22 cellular contexts compared by ENCODE assay signal in the genomic region with DNA sequence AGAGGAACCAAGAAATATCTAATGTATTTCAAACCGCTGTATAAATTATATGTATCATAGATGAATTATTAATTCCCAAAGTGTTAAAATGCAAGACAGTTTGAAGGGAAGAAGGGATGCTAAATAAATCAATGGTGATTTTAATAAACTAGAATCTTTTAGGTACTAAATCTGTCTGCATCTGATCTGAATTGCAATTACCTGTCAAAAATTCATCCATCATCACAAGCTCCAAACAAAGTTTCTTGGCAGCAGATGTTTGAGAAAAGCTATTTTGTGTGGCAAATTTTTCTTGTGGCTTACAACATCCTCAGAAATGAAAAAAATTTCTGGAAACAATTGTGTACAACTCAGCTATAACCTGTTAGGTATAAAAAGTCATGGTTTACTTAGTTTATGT.
"Had no signal": no experiment of that assay in that cellular context is flagged by ENCODE, and none has a peak within 500 bp of the region (broad histone marks: within the 10 kb centered on the region; RNA-seq: fewer than 3 reads in every experiment).

No MANE protein-coding gene starts in this region.

- H3K27me3 ChIP-seq: colonic mucosa, dorsolateral prefrontal cortex, esophagus muscularis mucosa, esophagus squamous epithelium, foreskin keratinocyte, gastrocnemius medialis, gastroesophageal sphincter, heart left ventricle, heart right ventricle had no signal

- H3K36me3 ChIP-seq: colonic mucosa, esophagus muscularis mucosa, esophagus squamous epithelium, gastrocnemius medialis, gastroesophageal sphincter, heart left ventricle, heart right ventricle had no signal

- H3K4me3 ChIP-seq: colonic mucosa, coronary artery, dorsolateral prefrontal cortex, esophagus muscularis mucosa, esophagus squamous epithelium, gastrocnemius medialis, gastroesophageal sphincter, heart left ventricle, heart right ventricle had no signal

- DNase-seq: colonic mucosa; cortex of kidney; dermis blood vessel endothelial cell; dorsolateral prefrontal cortex; effector CD4-positive, alpha-beta T cell; effector CD8-positive, alpha-beta T cell; effector memory CD4-positive, alpha-beta T cell; effector memory CD8-positive, alpha-beta T cell; endodermal cell; erythroblast; esophagus squamous epithelium; foreskin fibroblast; foreskin keratinocyte; foreskin melanocyte; gastrocnemius medialis; glutamatergic neuron; heart left ventricle; heart right ventricle had no signal

- H3K27ac ChIP-seq: colonic mucosa, coronary artery, dorsolateral prefrontal cortex, epithelial cell of prostate, esophagus muscularis mucosa, esophagus squamous epithelium, foreskin keratinocyte, gastrocnemius medialis, gastroesophageal sphincter, heart left ventricle, heart right ventricle had no signal

- H3K9me3 ChIP-seq: colonic mucosa, esophagus muscularis mucosa, esophagus squamous epithelium, gastrocnemius medialis, gastroesophageal sphincter, heart left ventricle had no signal
